8 cellular contexts compared by ENCODE assay signal in the genomic region with DNA sequence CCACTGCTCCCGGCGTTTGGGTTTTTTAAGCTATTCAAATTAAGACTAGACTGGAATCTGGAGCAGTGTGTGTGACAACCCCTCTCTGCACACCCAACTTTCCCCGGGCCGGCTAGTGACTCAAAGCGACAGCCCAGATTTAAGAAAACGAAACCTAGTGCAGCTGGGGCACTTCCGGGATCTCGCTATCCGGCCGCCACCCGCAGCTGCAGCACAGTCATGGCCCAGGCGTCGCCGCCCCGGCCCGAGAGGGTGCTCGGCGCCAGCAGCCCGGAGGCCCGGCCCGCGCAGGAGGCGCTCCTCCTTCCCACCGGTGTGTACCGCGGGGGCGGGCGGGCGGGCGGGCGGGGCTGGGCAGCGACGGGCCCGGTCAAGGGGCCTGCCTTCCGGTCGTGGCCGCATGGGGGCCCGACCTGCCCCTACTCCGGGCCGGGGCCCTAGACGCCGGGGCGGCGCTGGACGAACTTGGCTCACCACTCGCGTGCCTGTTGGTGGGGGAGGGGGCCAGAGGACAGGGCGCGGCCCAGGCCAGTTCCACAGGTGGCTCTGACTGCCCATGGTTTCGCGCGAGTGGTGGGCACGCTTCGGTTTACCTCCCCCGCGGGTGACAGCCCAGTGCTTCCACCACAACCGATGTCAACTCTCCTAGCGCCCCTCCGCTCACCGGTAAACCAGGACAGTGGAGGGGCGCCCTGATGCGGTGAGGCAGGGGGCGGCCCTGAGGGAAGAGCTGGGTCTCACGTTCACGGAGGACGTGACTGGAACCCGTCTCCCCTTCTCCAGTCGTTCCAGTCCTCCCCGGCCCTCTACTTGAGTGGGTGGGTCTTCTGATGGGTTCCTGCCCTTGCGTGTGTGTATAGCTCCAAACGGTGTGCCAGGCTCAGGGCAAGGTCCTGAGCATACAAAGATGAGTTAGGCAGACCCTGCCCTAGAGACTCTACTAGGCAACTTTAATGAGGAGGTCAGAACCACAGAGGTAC. TPM values are rescaled to one million over a fixed set of nuclear protein-coding genes. Genes with fewer than 3 reads are reported as not detected.
A peak's percentile ranks its signal among the peaks of the same experiment; 100 is the strongest.
DNase-seq lines count a peak whose midpoint lies in the region; ATAC-seq and TF ChIP-seq lines count a peak whose summit lies in the region.

A gene (plus strand): TSS at position 171 of the 980 bp plus-strand sequence. CDS start 49 bp downstream, at position 220.

- no peak for TF ChIP-seq CTCF in cardiac muscle cell (IDR thresholded peaks at IDR 0.05; ENCODE audit: low read depth, low read length)
- peak in 2 of 5 experiments; percentile 16 for TF ChIP-seq CTCF in transverse colon (IDR thresholded peaks at IDR 0.05)

- in situ Hi-C loops in transverse colon (cut with MboI; ENCODE audit: low pct_ligation_motif_present in 1 of 4, low pct_unique_long_range_greater_than_20kb in 1 of 4, low sequenced_read_pairs in 3 of 4), result no loop called here

- 2% methylated on average over 43 of the region's 71 CpGs; no CpG with 5 or more reads in 1 of the 2 donors for WGBS in transverse colon (ENCODE audit: low coverage in 1 of 2), 2 donors

- intact Hi-C loops in posterior cingulate gyrus (cut with DNase I) (loop anchor here (10.0 kb wide), 1 partner anchor 89 kb away; a partner anchor contains a TSS), transverse colon (cut with DNase I; ENCODE audit: low total_unique reads) (no loop called here)

- peak within 1 kb of the TSS; percentile 85 for H3K4me3 ChIP-seq in adipocyte (ENCODE audit: low read length)
- peak within 1 kb of the TSS; percentile 23 for H3K4me3 ChIP-seq in cardiac muscle cell
- peak within 1 kb of the TSS; percentile 17 to 69 (median 56) for H3K4me3 ChIP-seq in transverse colon

- peak; percentile 74 for TF ChIP-seq POLR2A in transverse colon (IDR thresholded peaks at IDR 0.05)

- ATAC-seq in GM19463 (IDR thresholded peaks at IDR 0.05; ENCODE audit: unreplicated experiment) (peak; percentile 83), HG03575 (IDR thresholded peaks at IDR 0.05; ENCODE audit: extremely low read depth, insufficient number of reproducible peaks, low FRiP score, unreplicated experiment) (peak; percentile 48)

- H3K27me3 ChIP-seq in adipocyte (replicated peaks; ENCODE audit: control insufficient read depth, insufficient read depth, low read length) (no peaks in the 10 kb centered on the region), cardiac muscle cell (no peaks in the 10 kb centered on the region), transverse colon (no peaks in the 10 kb centered on the region)

- TF ChIP-seq EP300 in transverse colon (IDR thresholded peaks at IDR 0.05; ENCODE audit: low read depth), result no peak

- peak within 1 kb of the TSS; percentile 31 for H3K27ac ChIP-seq in cardiac muscle cell
- H3K27ac ChIP-seq in transverse colon, result peak within 1 kb of the TSS; percentile 91 to 96 (median 92)

- peak within 1 kb of the TSS; percentile 92 for H3K9ac ChIP-seq in adipocyte (ENCODE audit: low read length)

- H3K36me3 ChIP-seq in adipocyte (ENCODE audit: control insufficient read depth, insufficient read depth, low read length, severe bottlenecking), result no peaks in the 10 kb centered on the region
- no peaks in the 10 kb centered on the region for H3K36me3 ChIP-seq in cardiac muscle cell
- H3K36me3 ChIP-seq in transverse colon, result no peaks in the 10 kb centered on the region

- peaks cover 24% of the 10 kb centered on the region for H3K4me1 ChIP-seq in adipocyte (ENCODE audit: control insufficient read depth, insufficient read depth, low read length)
- H3K4me1 ChIP-seq in cardiac muscle cell (ENCODE audit: low read depth), result no peaks in the 10 kb centered on the region
- peaks cover 0 to 9% (median 7%) of the 10 kb centered on the region in 4 donors for H3K4me1 ChIP-seq in transverse colon

- H3K9me3 ChIP-seq in adipocyte (ENCODE audit: control insufficient read depth, low read length) (no peaks in the 10 kb centered on the region), cardiac muscle cell (ENCODE audit: low read depth) (no peaks in the 10 kb centered on the region), transverse colon (no peaks in the 10 kb centered on the region)

- peak; percentile 62 for DNase-seq in CMK (ENCODE audit: low read depth)
- peak; percentile 77 for DNase-seq in T follicular helper cell (ENCODE audit: low read depth)
- DNase-seq in adipocyte (ENCODE audit: low read depth), result peak; percentile 86
- peak; percentile 64 to 75 for DNase-seq in cardiac muscle cell (ENCODE audit: low read depth in 1 of 2, low spot score in 1 of 2)
- peak; percentile 32 to 95 (median 61) for DNase-seq in posterior cingulate gyrus
- peak; percentile 87 for DNase-seq in transverse colon

RNA-seq across cellular contexts. Expression of the gene that starts here (rescaled TPM):
- total RNA-seq in cardiac muscle cell (3.7 and 4.8 TPM in 2 replicates), transverse colon (10 to 100 TPM in 3 of 4 donors, 1 to 10 TPM in 1; 4.2 to 32.1 (median 18.7) TPM)
- polyA plus RNA-seq in cardiac muscle cell, result 9.5 and 11.8 TPM in 2 replicates

Comparison
In these comparisons a context has a peak if more than half of its experiments do, and no peak if none do; other contexts are left out.
1. Peak in every context shown above with its lines: DNase-seq, ATAC-seq, H3K4me3 ChIP-seq and H3K27ac ChIP-seq.
2. H3K4me3 ChIP-seq: peak in every context shown above with its lines; median percentile 85 in adipocyte; 56 in transverse colon; 23 in cardiac muscle cell.